Comparison of ENCODE assay signal across 8 cellular contexts in genomic region chr10:72834183-72834825, GRCh38. TPM values are rescaled to one million over a fixed set of nuclear protein-coding genes. Genes with fewer than 3 reads are reported as not detected.
A peak's percentile ranks its signal among the peaks of the same experiment; 100 is the strongest.
DNase-seq lines count a peak whose midpoint lies in the region; ATAC-seq and TF ChIP-seq lines count a peak whose summit lies in the region.

No MANE protein-coding gene starts in this region.

- ATAC-seq in foreskin keratinocyte (no peak), HG02973 (IDR thresholded peaks at IDR 0.05; ENCODE audit: unreplicated experiment) (no peak)

- H3K4me1 ChIP-seq in foreskin keratinocyte = peaks cover 1% of the 10 kb centered on the region

- DNase-seq in Ammon's horn (ENCODE audit: low spot score) (peak; percentile 89), GM13976 (ENCODE audit: low spot score) (peak; percentile 53), NCI-H2196 (lab: John Stamatoyannopoulos, UW; ENCODE audit: unreplicated experiment) (peak; percentile 34), foreskin keratinocyte (peak in 1 of 2 donors; percentile 45), occipital lobe (lab: John Stamatoyannopoulos, UW) (peak; percentile 5), GOT3 (lab: John Stamatoyannopoulos, UW) (no peak)
- DNase-seq in activated CD4-positive, alpha-beta memory T cell treated with anti-CD3 and anti-CD28 coated beads for 36 hours = peak; percentile 34

- CTCF ChIA-PET in activated CD4-positive, alpha-beta memory T cell treated with anti-CD3 and anti-CD28 coated beads for 36 hours (lab: Charles Lee) = interaction anchor here (0.6 to 4.3 kb wide), 12 partner anchors 8 to 479 kb away, joined by 3 to 52 read pairs (median 3); partner anchors contain the start of gene DNAJB12

- no peaks in the 10 kb centered on the region for H3K27me3 ChIP-seq in foreskin keratinocyte

- H3K4me1 Mint-ChIP-seq in activated CD4-positive, alpha-beta memory T cell treated with anti-CD3 and anti-CD28 coated beads for 36 hours (ENCODE audit: low read depth) = no peaks in the 10 kb centered on the region

- H3K27me3 Mint-ChIP-seq in activated CD4-positive, alpha-beta memory T cell treated with anti-CD3 and anti-CD28 coated beads for 36 hours = no peaks in the 10 kb centered on the region

- H3K27ac ChIP-seq in foreskin keratinocyte = no peak overlapping the region

- no peaks in the 10 kb centered on the region for H3K36me3 Mint-ChIP-seq in activated CD4-positive, alpha-beta memory T cell treated with anti-CD3 and anti-CD28 coated beads for 36 hours

- no peak overlapping the region for H3K4me3 Mint-ChIP-seq in activated CD4-positive, alpha-beta memory T cell treated with anti-CD3 and anti-CD28 coated beads for 36 hours

- H3K9me3 Mint-ChIP-seq in activated CD4-positive, alpha-beta memory T cell treated with anti-CD3 and anti-CD28 coated beads for 36 hours = no peaks in the 10 kb centered on the region

- POLR2A ChIA-PET in activated CD4-positive, alpha-beta memory T cell treated with anti-CD3 and anti-CD28 coated beads for 36 hours (lab: Charles Lee) = interaction anchor here (0.6 to 1.0 kb wide), 3 partner anchors 142 to 580 kb away, joined by 3 to 4 read pairs (median 3); partner anchors contain the start of gene MCU

- no peak overlapping the region for H3K27ac Mint-ChIP-seq in activated CD4-positive, alpha-beta memory T cell treated with anti-CD3 and anti-CD28 coated beads for 36 hours

- TF ChIP-seq CTCF in GM13976 (IDR thresholded peaks at IDR 0.05; ENCODE audit: borderline replicate concordance, control extremely low read depth, extremely low read depth, insufficient read depth, missing control alignments) = peak; percentile 50
- peak; percentile 87 for TF ChIP-seq CTCF in foreskin keratinocyte (conservative IDR thresholded peaks at IDR 0.05)

- intact Hi-C loops in activated CD4-positive, alpha-beta memory T cell treated with anti-CD3 and anti-CD28 coated beads for 36 hours (cut with micrococcal nuclease) = loop anchor here (1.0 to 2.0 kb wide), 2 partner anchors 140 to 470 kb away; no protein-coding TSS in a partner anchor

- in situ Hi-C loops in GM13976 (cut with MboI; ENCODE audit: low sequenced_read_pairs, unreplicated experiment) = loop anchor here (5.0 kb wide), 1 partner anchor 472 kb away; no protein-coding TSS in a partner anchor

RNA-seq across cellular contexts. Expression of gene OIT3, which starts 59.2 kb away (rescaled TPM):
- not detected for total RNA-seq in activated CD4-positive, alpha-beta memory T cell treated with anti-CD3 and anti-CD28 coated beads for 36 hours
- total RNA-seq in foreskin keratinocyte = not detected in 2 replicates
- polyA plus RNA-seq in foreskin keratinocyte = not detected in 2 replicates
- 0.47 TPM for total RNA-seq in occipital lobe
